ENCODE assay signal across 6 cellular contexts in the genomic region with DNA sequence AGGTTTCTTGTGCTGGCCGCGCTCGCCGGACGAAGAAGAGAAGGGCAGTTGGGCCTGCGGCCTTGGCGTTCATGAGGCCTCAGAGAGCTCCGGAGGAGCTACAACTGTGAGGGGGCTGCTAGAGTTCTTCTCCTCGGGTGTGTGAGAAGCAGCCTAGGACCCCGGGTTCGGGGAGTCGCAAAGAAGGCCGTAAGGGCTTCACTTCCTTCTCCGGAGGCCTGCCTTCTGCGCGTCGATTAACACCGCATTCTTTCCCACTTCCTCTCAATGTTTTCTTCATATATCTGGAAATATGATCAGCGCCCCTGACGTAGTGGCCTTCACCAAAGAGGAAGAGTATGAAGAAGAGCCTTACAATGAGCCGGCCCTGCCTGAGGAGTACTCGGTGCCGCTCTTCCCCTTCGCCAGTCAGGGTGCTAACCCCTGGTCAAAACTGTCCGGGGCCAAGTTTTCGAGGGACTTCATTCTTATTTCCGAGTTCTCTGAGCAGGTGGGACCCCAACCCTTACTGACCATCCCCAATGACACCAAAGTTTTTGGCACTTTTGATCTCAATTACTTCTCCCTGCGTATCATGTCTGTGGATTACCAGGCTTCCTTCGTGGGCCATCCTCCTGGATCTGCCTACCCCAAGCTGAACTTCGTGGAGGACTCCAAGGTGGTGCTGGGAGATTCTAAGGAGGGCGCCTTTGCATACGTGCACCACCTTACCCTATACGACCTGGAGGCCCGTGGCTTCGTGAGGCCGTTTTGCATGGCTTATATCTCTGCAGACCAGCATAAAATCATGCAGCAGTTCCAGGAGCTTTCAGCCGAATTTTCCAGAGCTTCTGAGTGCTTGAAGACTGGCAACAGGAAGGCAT. TPM values are rescaled to one million over a fixed set of nuclear protein-coding genes. Genes with fewer than 3 reads are reported as not detected.
A peak's percentile ranks its signal among the peaks of the same experiment; 100 is the strongest.
DNase-seq lines count a peak whose midpoint lies in the region; ATAC-seq and TF ChIP-seq lines count a peak whose summit lies in the region.

No MANE protein-coding gene starts in this region.

- no peak for TF ChIP-seq POLR2A in upper lobe of left lung (IDR thresholded peaks at IDR 0.05)

- H3K4me1 ChIP-seq in upper lobe of left lung, result peaks cover 54 to 81% (median 64%) of the 10 kb centered on the region in 4 donors

- peaks cover 0 to 59% (median 17%) of the 10 kb centered on the region in 4 donors for H3K36me3 ChIP-seq in upper lobe of left lung

- ATAC-seq in GM21360 (IDR thresholded peaks at IDR 0.05; ENCODE audit: unreplicated experiment) (peak; percentile 13), SK-N-SH treated with all-trans-retinoic acid at 6 μM for 48 hours (0 out of 3 replicates have a peak, but pooled peaks have one; percentile 1), left cardiac atrium (peak in 1 of 2 donors; percentile 2), upper lobe of left lung (ENCODE audit: low FRiP score in 2 of 2) (peak; percentile 8 to 22)

- 27 to 29% methylated on average over 29 to 37 of the region's 37 CpGs for WGBS in upper lobe of left lung, 2 donors

- no peak for TF ChIP-seq CTCF in upper lobe of left lung (IDR thresholded peaks at IDR 0.05)

- no peaks in the 10 kb centered on the region for H3K9me3 ChIP-seq in upper lobe of left lung

- no peak for TF ChIP-seq EP300 in upper lobe of left lung (IDR thresholded peaks at IDR 0.05)

- no peaks in the 10 kb centered on the region for H3K27me3 ChIP-seq in upper lobe of left lung

- intact Hi-C loops in left cardiac atrium (cut with DNase I), result loop anchor here in 1 of 2 donors (10.0 kb wide), 1 partner anchor 91 kb away; a partner anchor contains a TSS

- peak; percentile 29 for DNase-seq in left cardiac atrium
- DNase-seq in upper lobe of left lung, result peak in 1 of 2 donors; percentile 29
- no peak for DNase-seq in NCI-H2081 (lab: John Stamatoyannopoulos, UW)
- DNase-seq in NCI-H1105 (lab: John Stamatoyannopoulos, UW), result no peak

- peak overlapping the region; percentile 72 to 94 (median 87) for H3K4me3 ChIP-seq in upper lobe of left lung

- H3K27ac ChIP-seq in upper lobe of left lung, result peak overlapping the region; percentile 93 to 98 (median 95)

TF ChIP-seq in SK-N-SH treated with all-trans-retinoic acid at 6 μM for 48 hours, 23 proteins besides CTCF, POLR2A, EP300 and RAD21:
- no peak for TF ChIP-seq ZC3H10 (CRISPR knock-in tag; IDR thresholded peaks at IDR 0.05)
- no peak for TF ChIP-seq BACH2 (CRISPR knock-in tag; IDR thresholded peaks at IDR 0.05; ENCODE audit: borderline replicate concordance)
- TF ChIP-seq PPARA (CRISPR knock-in tag; IDR thresholded peaks at IDR 0.05; ENCODE audit: borderline replicate concordance), result no peak
- no peak for TF ChIP-seq ZNF565 (CRISPR knock-in tag; conservative IDR thresholded peaks at IDR 0.05; ENCODE audit: low read depth)
- no peak for TF ChIP-seq ZFP3 (CRISPR knock-in tag; IDR thresholded peaks at IDR 0.05)
- TF ChIP-seq, protein P1, sequence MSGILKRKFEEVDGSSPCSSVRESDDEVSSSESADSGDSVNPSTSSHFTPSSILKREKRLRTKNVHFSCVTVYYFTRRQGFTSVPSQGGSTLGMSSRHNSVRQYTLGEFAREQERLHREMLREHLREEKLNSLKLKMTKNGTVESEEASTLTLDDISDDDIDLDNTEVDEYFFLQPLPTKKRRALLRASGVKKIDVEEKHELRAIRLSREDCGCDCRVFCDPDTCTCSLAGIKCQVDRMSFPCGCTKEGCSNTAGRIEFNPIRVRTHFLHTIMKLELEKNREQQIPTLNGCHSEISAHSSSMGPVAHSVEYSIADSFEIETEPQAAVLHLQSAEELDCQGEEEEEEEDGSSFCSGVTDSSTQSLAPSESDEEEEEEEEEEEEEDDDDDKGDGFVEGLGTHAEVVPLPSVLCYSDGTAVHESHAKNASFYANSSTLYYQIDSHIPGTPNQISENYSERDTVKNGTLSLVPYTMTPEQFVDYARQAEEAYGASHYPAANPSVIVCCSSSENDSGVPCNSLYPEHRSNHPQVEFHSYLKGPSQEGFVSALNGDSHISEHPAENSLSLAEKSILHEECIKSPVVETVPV (CRISPR knock-in tag; IDR thresholded peaks at IDR 0.05), result no peak
- TF ChIP-seq, protein P2, sequence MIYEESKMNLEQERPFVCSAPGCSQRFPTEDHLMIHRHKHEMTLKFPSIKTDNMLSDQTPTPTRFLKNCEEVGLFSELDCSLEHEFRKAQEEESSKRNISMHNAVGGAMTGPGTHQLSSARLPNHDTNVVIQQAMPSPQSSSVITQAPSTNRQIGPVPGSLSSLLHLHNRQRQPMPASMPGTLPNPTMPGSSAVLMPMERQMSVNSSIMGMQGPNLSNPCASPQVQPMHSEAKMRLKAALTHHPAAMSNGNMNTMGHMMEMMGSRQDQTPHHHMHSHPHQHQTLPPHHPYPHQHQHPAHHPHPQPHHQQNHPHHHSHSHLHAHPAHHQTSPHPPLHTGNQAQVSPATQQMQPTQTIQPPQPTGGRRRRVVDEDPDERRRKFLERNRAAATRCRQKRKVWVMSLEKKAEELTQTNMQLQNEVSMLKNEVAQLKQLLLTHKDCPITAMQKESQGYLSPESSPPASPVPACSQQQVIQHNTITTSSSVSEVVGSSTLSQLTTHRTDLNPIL (CRISPR knock-in tag; IDR thresholded peaks at IDR 0.05; ENCODE audit: low read depth), result no peak
- TF ChIP-seq GLIS3 (CRISPR knock-in tag; IDR thresholded peaks at IDR 0.05), result no peak
- no peak for TF ChIP-seq ZNF8 (CRISPR knock-in tag; IDR thresholded peaks at IDR 0.05)

RNA-seq across cellular contexts. Expression of a gene that starts 0.6 kb away (rescaled TPM):
- 10 to 100 TPM; 11.8 to 12.0 TPM for total RNA-seq in left cardiac atrium
- total RNA-seq in upper lobe of left lung, result 10 to 100 TPM; 17.1 to 25.2 (median 21.5) TPM

RNA-seq across cellular contexts. Expression of a gene that starts 0.9 kb away (rescaled TPM):
- total RNA-seq in left cardiac atrium (10 to 100 TPM; 12.3 to 18.1 TPM), upper lobe of left lung (10 to 100 TPM; 23.4 to 36.3 (median 32.9) TPM)

RNA-seq across cellular contexts. Expression of a gene that starts 47.6 kb away (rescaled TPM):
- 10 to 100 TPM; 13.8 to 34.3 TPM for total RNA-seq in left cardiac atrium
- total RNA-seq in upper lobe of left lung, result 10 to 100 TPM; 27.3 to 54.5 (median 42.5) TPM

RNA-seq across cellular contexts. Expression of a gene that starts 55.3 kb away (rescaled TPM):
- total RNA-seq in left cardiac atrium (10 to 100 TPM; 16.2 to 16.8 TPM), upper lobe of left lung (10 to 100 TPM; 17.2 to 79.3 (median 31.8) TPM)

RNA-seq across cellular contexts. Expression of a gene that starts 57.2 kb away (rescaled TPM):
- total RNA-seq in left cardiac atrium (100 to 1,000 TPM; 204 to 211 TPM), upper lobe of left lung (100 to 1,000 TPM; 313 to 552 (median 376) TPM)
